In genomic region chr18:515838-516237, GRCh38 we compare ENCODE assay signal across 20 cellular contexts. TPM values are rescaled to one million over a fixed set of nuclear protein-coding genes. Genes with fewer than 3 reads are reported as not detected.
DNase-seq lines count a peak whose midpoint lies in the region; ATAC-seq and TF ChIP-seq lines count a peak whose summit lies in the region.
"Had no signal": no experiment of that assay in that cellular context is flagged by ENCODE, and none has a peak within 500 bp of the region (broad histone marks: within the 10 kb centered on the region; RNA-seq: fewer than 3 reads in every experiment).

No MANE protein-coding gene starts in this region.

- H3K36me3 ChIP-seq in HUES48 (ENCODE audit: control insufficient read depth, insufficient read depth, low read length) (no peaks in the 10 kb centered on the region), mesodermal cell (ENCODE audit: control insufficient read depth, insufficient read depth, low read length) (no peaks in the 10 kb centered on the region), body of pancreas (replicated peaks in 1 of 2; ENCODE audit: insufficient read depth in 1 of 2, low read depth in 2 of 2) (no peaks in the 10 kb centered on the region)

- no peak for ATAC-seq in body of pancreas

- CTCF ChIA-PET in activated naive CD4-positive, alpha-beta T cell treated with anti-CD3 and anti-CD28 coated beads for 36 hours (lab: Charles Lee) = no interaction called here

- no peak overlapping the region for H3K4me3 ChIP-seq in HUES48 (ENCODE audit: low read depth, low read length)
- no peak overlapping the region for H3K4me3 ChIP-seq in mesodermal cell (ENCODE audit: extremely low read depth, insufficient read depth, low read length, poor library complexity, severe bottlenecking)
- H3K4me3 ChIP-seq in body of pancreas = no peak overlapping the region
- H3K4me3 ChIP-seq: PC-9 had no signal

- H3K9ac ChIP-seq in HUES48 (ENCODE audit: low read depth, low read length) = no peak overlapping the region

- H3K9me3 ChIP-seq in HUES48 (ENCODE audit: control insufficient read depth, insufficient read depth, low read length) (no peaks in the 10 kb centered on the region; the same call in 1 of the 2 replicates), mesodermal cell (ENCODE audit: control insufficient read depth, low read length) (peaks cover 9% of the 10 kb centered on the region), body of pancreas (no peaks in the 10 kb centered on the region)

- H3K4me3 Mint-ChIP-seq in activated naive CD4-positive, alpha-beta T cell treated with anti-CD3 and anti-CD28 coated beads for 36 hours = no peak overlapping the region
- H3K4me3 Mint-ChIP-seq: CD4-positive, alpha-beta T cell had no signal

- H3K9me3 Mint-ChIP-seq in activated naive CD4-positive, alpha-beta T cell treated with anti-CD3 and anti-CD28 coated beads for 36 hours = peaks cover 6% of the 10 kb centered on the region
- H3K9me3 Mint-ChIP-seq: CD4-positive, alpha-beta T cell had no signal

- no peaks in the 10 kb centered on the region for H3K27me3 ChIP-seq in HUES48 (ENCODE audit: control insufficient read depth, insufficient read depth, low read length)
- no peaks in the 10 kb centered on the region for H3K27me3 ChIP-seq in body of pancreas

- DNase-seq in DMS53 (lab: John Stamatoyannopoulos, UW) (peak; percentile 34), dermis blood vessel endothelial cell (peak; percentile 33), HPDE6-E6E7 (ENCODE audit: extremely low spot score) (no peak), COR-L47 (lab: John Stamatoyannopoulos, UW) (no peak), body of pancreas (no peak)
- DNase-seq in activated naive CD4-positive, alpha-beta T cell treated with anti-CD3 and anti-CD28 coated beads for 36 hours = no peak
- DNase-seq: Calu3; CD4-positive, alpha-beta T cell; DMS79; HCEC 1CT; KG1; NCI-H1048; NCI-H1436; NCI-H2029; NCI-H345; NCI-H524 treated with DMSO at 0.1 percent for 48 hours; PC-9 had no signal

- no peak for TF ChIP-seq POLR2A in body of pancreas (IDR thresholded peaks at IDR 0.05)

- H3K4me1 ChIP-seq in HUES48 (ENCODE audit: control insufficient read depth, insufficient read depth, low read length) (no peaks in the 10 kb centered on the region), mesodermal cell (ENCODE audit: control insufficient read depth, insufficient read depth, low read length, poor library complexity, severe bottlenecking) (peaks cover 24% of the 10 kb centered on the region), body of pancreas (peaks cover 6% of the 10 kb centered on the region)

- peak overlapping the region; percentile 21 for H3K27ac ChIP-seq in HUES48 (ENCODE audit: low read depth, low read length)
- H3K27ac ChIP-seq in mesodermal cell (ENCODE audit: low read depth, low read length, severe bottlenecking) = peak overlapping the region; percentile 85
- H3K27ac ChIP-seq in body of pancreas = no peak overlapping the region
- H3K27ac ChIP-seq: PC-9, RWPE1 had no signal

- WGBS in mesodermal cell (ENCODE audit: insufficient coverage in 2 of 2), 2 experiments = 33 to 59% methylated on average over 3 to 4 of the region's 4 CpGs
- WGBS in body of pancreas, 2 donors = 43 to 50% methylated on average over 4 of the region's 4 CpGs

- H3K36me3 Mint-ChIP-seq in activated naive CD4-positive, alpha-beta T cell treated with anti-CD3 and anti-CD28 coated beads for 36 hours (ENCODE audit: low read depth) = no peaks in the 10 kb centered on the region

- peaks cover 10% of the 10 kb centered on the region for H3K4me1 Mint-ChIP-seq in activated naive CD4-positive, alpha-beta T cell treated with anti-CD3 and anti-CD28 coated beads for 36 hours (ENCODE audit: low read depth)

- no peak for TF ChIP-seq CTCF in body of pancreas (IDR thresholded peaks at IDR 0.05)

- no peak overlapping the region for H3K27ac Mint-ChIP-seq in activated naive CD4-positive, alpha-beta T cell treated with anti-CD3 and anti-CD28 coated beads for 36 hours
- H3K27ac Mint-ChIP-seq: CD4-positive, alpha-beta T cell had no signal

- peaks cover 2% of the 10 kb centered on the region for H3K27me3 Mint-ChIP-seq in activated naive CD4-positive, alpha-beta T cell treated with anti-CD3 and anti-CD28 coated beads for 36 hours (ENCODE audit: low read depth)

- intact Hi-C loops in activated naive CD4-positive, alpha-beta T cell treated with anti-CD3 and anti-CD28 coated beads for 36 hours (cut with micrococcal nuclease) = no loop called here
- intact Hi-C loops in body of pancreas (cut with DNase I) = no loop called here

RNA-seq across cellular contexts. Expression of gene COLEC12, which starts 15.3 kb away (rescaled TPM):
- 45.1 and 64.2 TPM in 2 replicates for total RNA-seq in dermis blood vessel endothelial cell
- 67.9 TPM for polyA plus RNA-seq in mesodermal cell (2013, experiment 1 of 2)
- polyA plus RNA-seq in mesodermal cell (2013, experiment 2 of 2) = 67.8 TPM
- total RNA-seq in activated naive CD4-positive, alpha-beta T cell treated with anti-CD3 and anti-CD28 coated beads for 36 hours = not detected
- total RNA-seq in body of pancreas = 1 to 10 TPM; 3.6 to 4.2 TPM
- total RNA-seq: Calu3; CD4-positive, alpha-beta T cell; PC-9 had no signal

Comparison
In these comparisons a context has a peak if more than half of its experiments do, and no peak if none do; other contexts are left out.
1. DNase-seq: peak in DMS53 (single experiment) and dermis blood vessel endothelial cell (single experiment); none in HPDE6-E6E7 (single experiment), activated naive CD4-positive, alpha-beta T cell treated with anti-CD3 and anti-CD28 coated beads for 36 hours (single experiment), COR-L47 (single experiment) and body of pancreas (0 of 4).
2. H3K27ac ChIP-seq: peak in HUES48 (single experiment) and mesodermal cell (single experiment); none in body of pancreas (0 of 4).
3. RNA of gene COLEC12, which starts 15.3 kb away (total RNA-seq): 45.1 to 64.2 TPM in dermis blood vessel endothelial cell and 3.6 to 4.2 TPM in body of pancreas; not detected in activated naive CD4-positive, alpha-beta T cell treated with anti-CD3 and anti-CD28 coated beads for 36 hours; every median in the first group is over 4 times any median in the second.